25 cellular contexts compared by ENCODE assay signal in genomic region chr5:124264499-124264898, GRCh38.
DNase-seq lines count a peak whose midpoint lies in the region; TF ChIP-seq lines count a peak whose summit lies in the region.
"Had no signal": no experiment of that assay in that cellular context is flagged by ENCODE, and none has a peak within 500 bp of the region (broad histone marks: within the 10 kb centered on the region; RNA-seq: fewer than 3 reads in every experiment).

No MANE protein-coding gene starts in this region.

- no peak for TF ChIP-seq EP300 in neural cell (conservative IDR thresholded peaks at IDR 0.05; ENCODE audit: poor library complexity, severe bottlenecking)

- CTCF ChIA-PET in RWPE1 (lab: Yijun Ruan, JAX): interaction anchor here (0.6 kb wide), 2 partner anchors 624 to 1466 kb away, joined by 3 to 4 read pairs; no protein-coding TSS in a partner anchor

- no peak for TF ChIP-seq POLR2A in testis (IDR thresholded peaks at IDR 0.05)

- H3K27me3 Mint-ChIP-seq in endodermal cell (ENCODE audit: insufficient read depth): no peaks in the 10 kb centered on the region
- H3K27me3 Mint-ChIP-seq: activated naive CD8-positive, alpha-beta T cell; IgD-negative memory B cell; memory B cell; progenitor cell of endocrine pancreas had no signal

- H4K20me1 ChIP-seq in neural cell (ENCODE audit: insufficient read depth) (no peaks in the 10 kb centered on the region), Karpas-422 (ENCODE audit: insufficient read depth, low read depth, low read length) (no peaks in the 10 kb centered on the region)

- H3K27me3 ChIP-seq in HUES48 (ENCODE audit: control insufficient read depth, insufficient read depth, low read length) (no peaks in the 10 kb centered on the region), SJCRH30 (no peaks in the 10 kb centered on the region), endodermal cell (ENCODE audit: control insufficient read depth, insufficient read depth, low read length, poor library complexity, severe bottlenecking) (no peaks in the 10 kb centered on the region), neural cell (ENCODE audit: insufficient read depth, low read depth, low read length) (no peaks in the 10 kb centered on the region), Karpas-422 (ENCODE audit: low read length) (no peaks in the 10 kb centered on the region), testis (no peaks in the 10 kb centered on the region)
- H3K27me3 ChIP-seq: sigmoid colon had no signal

- H3K4me2 ChIP-seq in neural cell (ENCODE audit: low read length) (no peak overlapping the region), Karpas-422 (ENCODE audit: low read depth, low read length, poor library complexity, severe bottlenecking) (no peak overlapping the region)

- H3K9me3 Mint-ChIP-seq in endodermal cell: no peaks in the 10 kb centered on the region
- H3K9me3 Mint-ChIP-seq: IgD-negative memory B cell, memory B cell had no signal

- no peak overlapping the region for H3K9ac ChIP-seq in HUES48 (ENCODE audit: low read depth, low read length)
- no peak overlapping the region for H3K9ac ChIP-seq in endodermal cell (ENCODE audit: extremely low read depth, low read length, poor library complexity, severe bottlenecking)
- H3K9ac ChIP-seq in neural cell (ENCODE audit: low read length): no peak overlapping the region
- no peak overlapping the region for H3K9ac ChIP-seq in Karpas-422 (ENCODE audit: low read length)

- POLR2A ChIA-PET in RWPE1 (lab: Yijun Ruan, JAX; ENCODE audit: low non-redundant PET): no interaction called here

- H3K79me2 ChIP-seq in neural cell (replicated peaks; ENCODE audit: insufficient read depth, low read length) (no peaks in the 10 kb centered on the region), Karpas-422 (ENCODE audit: low read length) (no peaks in the 10 kb centered on the region)

- H3F3A ChIP-seq in neural cell (ENCODE audit: insufficient read depth, low read length, poor library complexity, severe bottlenecking): no peaks in the 10 kb centered on the region

- DNase-seq in SJCRH30: no peak
- DNase-seq in endodermal cell: no peak
- DNase-seq in C1 segment of cervical spinal cord (lab: John Stamatoyannopoulos, UW): no peak
- no peak for DNase-seq in RWPE1 (ENCODE audit: low spot score)
- DNase-seq in Karpas-422: no peak
- DNase-seq in testis: no peak
- DNase-seq: activated CD4-positive, alpha-beta T cell treated with anti-CD3 and anti-CD28 coated beads, Interleukin-2, amount 50 U/mL, for 48 hours; activated CD8-positive, alpha-beta memory T cell treated with anti-CD3 and anti-CD28 coated beads, Interleukin-2, amount 50 U/mL, for 48 hours; GOT3; left colon; NCI-H226; RPMI8226; sigmoid colon; stimulated activated CD4-positive, alpha-beta T cell treated with anti-CD3 and anti-CD28 coated beads, Interleukin-4, amount 100 ng/mL, for 24 hours had no signal

- TF ChIP-seq RAD21 in neural cell (conservative IDR thresholded peaks at IDR 0.05): no peak

- H3K27ac Mint-ChIP-seq in endodermal cell: no peak overlapping the region
- H3K27ac Mint-ChIP-seq: activated naive CD8-positive, alpha-beta T cell; CD14-positive monocyte; IgD-negative memory B cell; memory B cell; progenitor cell of endocrine pancreas; stimulated activated effector memory CD8-positive, alpha-beta T cell treated with anti-CD3 and anti-CD28 coated beads, Interleukin-12 subunit alpha, Interleukin-12 subunit beta, amount 100 ng/mL, for 72 hours had no signal

- intact Hi-C loops in testis (cut with DNase I; ENCODE audit: low total_unique reads): no loop called here

- no peaks in the 10 kb centered on the region for H3K9me3 ChIP-seq in HUES48 (ENCODE audit: control insufficient read depth, insufficient read depth, low read length)
- no peaks in the 10 kb centered on the region; the same call in 1 of the 2 replicates for H3K9me3 ChIP-seq in SJCRH30 (replicated peaks)
- H3K9me3 ChIP-seq in endodermal cell (ENCODE audit: control insufficient read depth, low read length): peaks cover 18% of the 10 kb centered on the region
- H3K9me3 ChIP-seq in neural cell (ENCODE audit: low read length): no peaks in the 10 kb centered on the region
- H3K9me3 ChIP-seq in Karpas-422 (ENCODE audit: low read length): no peaks in the 10 kb centered on the region
- no peaks in the 10 kb centered on the region for H3K9me3 ChIP-seq in testis
- H3K9me3 ChIP-seq: sigmoid colon had no signal

- 49 to 51% methylated on average over 2 of the region's 2 CpGs for WGBS in endodermal cell (ENCODE audit: insufficient coverage in 1 of 2, insufficient read length in 1 of 2), 2 experiments
- WGBS in testis, 2 donors: 83 to 90% methylated on average over 2 of the region's 2 CpGs

- H3K4me1 Mint-ChIP-seq in endodermal cell: peaks cover 8% of the 10 kb centered on the region
- H3K4me1 Mint-ChIP-seq: CD14-positive monocyte; IgD-negative memory B cell; memory B cell; stimulated activated effector memory CD8-positive, alpha-beta T cell treated with anti-CD3 and anti-CD28 coated beads, Interleukin-12 subunit alpha, Interleukin-12 subunit beta, amount 100 ng/mL, for 72 hours had no signal

- H2AFZ ChIP-seq in neural cell (ENCODE audit: low read depth, low read length) (no peak overlapping the region), Karpas-422 (ENCODE audit: low read length) (no peak overlapping the region)

- H3K4me3 ChIP-seq in HUES48 (ENCODE audit: low read depth, low read length): peak overlapping the region; percentile 12; the same call in 1 of the 2 replicates
- no peak overlapping the region for H3K4me3 ChIP-seq in SJCRH30
- H3K4me3 ChIP-seq in endodermal cell (ENCODE audit: low read length): peak overlapping the region; percentile 39
- peak overlapping the region; percentile 4 for H3K4me3 ChIP-seq in neural cell (ENCODE audit: low read length)
- H3K4me3 ChIP-seq in Karpas-422 (ENCODE audit: low read length): no peak overlapping the region
- no peak overlapping the region for H3K4me3 ChIP-seq in testis
- H3K4me3 ChIP-seq: GM12878, sigmoid colon, SK-N-MC had no signal

- H3K9me2 ChIP-seq in neural cell (ENCODE audit: insufficient read depth, low read length): no peaks in the 10 kb centered on the region
- no peaks in the 10 kb centered on the region for H3K9me2 ChIP-seq in Karpas-422 (replicated peaks; ENCODE audit: insufficient read depth, low read length)

- H3K27ac ChIP-seq in HUES48 (ENCODE audit: low read depth, low read length): peak overlapping the region; percentile 92
- H3K27ac ChIP-seq in SJCRH30: peak overlapping the region; percentile 78
- H3K27ac ChIP-seq in endodermal cell (ENCODE audit: low read depth, low read length): no peak overlapping the region
- peak overlapping the region; percentile 50 for H3K27ac ChIP-seq in neural cell (ENCODE audit: low read length)
- no peak overlapping the region for H3K27ac ChIP-seq in RWPE1
- H3K27ac ChIP-seq in Karpas-422 (ENCODE audit: low read length): no peak overlapping the region
- no peak overlapping the region for H3K27ac ChIP-seq in testis
- H3K27ac ChIP-seq: epithelial cell of prostate, sigmoid colon, SK-N-MC had no signal

- no peak overlapping the region for H3K4me3 Mint-ChIP-seq in endodermal cell
- H3K4me3 Mint-ChIP-seq: activated naive CD8-positive, alpha-beta T cell; CD14-positive monocyte; IgD-negative memory B cell; memory B cell; stimulated activated effector memory CD8-positive, alpha-beta T cell treated with anti-CD3 and anti-CD28 coated beads, Interleukin-12 subunit alpha, Interleukin-12 subunit beta, amount 100 ng/mL, for 72 hours had no signal

- no peaks in the 10 kb centered on the region for H3K36me3 ChIP-seq in HUES48 (ENCODE audit: control insufficient read depth, insufficient read depth, low read length)
- no peaks in the 10 kb centered on the region for H3K36me3 ChIP-seq in SJCRH30
- H3K36me3 ChIP-seq in endodermal cell (ENCODE audit: control insufficient read depth, insufficient read depth, low read length): no peaks in the 10 kb centered on the region
- H3K36me3 ChIP-seq in neural cell (ENCODE audit: insufficient read depth, low read length): no peaks in the 10 kb centered on the region
- no peaks in the 10 kb centered on the region for H3K36me3 ChIP-seq in Karpas-422 (ENCODE audit: insufficient read depth, low read length)
- H3K36me3 ChIP-seq in testis (ENCODE audit: low read depth, missing control alignments): no peaks in the 10 kb centered on the region
- H3K36me3 ChIP-seq: sigmoid colon had no signal

- H3K36me3 Mint-ChIP-seq in endodermal cell (ENCODE audit: low read depth): no peaks in the 10 kb centered on the region
- H3K36me3 Mint-ChIP-seq: activated naive CD8-positive, alpha-beta T cell; CD14-positive monocyte; IgD-negative memory B cell; memory B cell; stimulated activated effector memory CD8-positive, alpha-beta T cell treated with anti-CD3 and anti-CD28 coated beads, Interleukin-12 subunit alpha, Interleukin-12 subunit beta, amount 100 ng/mL, for 72 hours had no signal

- peaks cover 48% of the 10 kb centered on the region for H3K4me1 ChIP-seq in HUES48 (ENCODE audit: control insufficient read depth, insufficient read depth, low read length)
- peaks cover 21% of the 10 kb centered on the region for H3K4me1 ChIP-seq in SJCRH30
- H3K4me1 ChIP-seq in endodermal cell (ENCODE audit: control insufficient read depth, insufficient read depth, low read length): peaks cover 23% of the 10 kb centered on the region
- no peaks in the 10 kb centered on the region for H3K4me1 ChIP-seq in Karpas-422 (ENCODE audit: low read length)
- H3K4me1 ChIP-seq in testis: no peaks in the 10 kb centered on the region

- TF ChIP-seq CTCF in endodermal cell (conservative IDR thresholded peaks at IDR 0.05) (no peak), neural cell (IDR thresholded peaks at IDR 0.05; ENCODE audit: poor library complexity, severe bottlenecking) (no peak), RWPE1 (conservative IDR thresholded peaks at IDR 0.05; ENCODE audit: low read depth) (no peak), testis (IDR thresholded peaks at IDR 0.05) (no peak)

TF ChIP-seq in neural cell, 6 proteins besides CTCF, POLR2A, EP300 and RAD21:
- TF ChIP-seq MXI1 (conservative IDR thresholded peaks at IDR 0.05; ENCODE audit: poor library complexity, severe bottlenecking): no peak
- no peak for TF ChIP-seq POLR2AphosphoS5 (IDR thresholded peaks at IDR 0.05)
- no peak for TF ChIP-seq SMC3 (conservative IDR thresholded peaks at IDR 0.05; ENCODE audit: poor library complexity)
- TF ChIP-seq EZH2 (IDR thresholded peaks at IDR 0.05; ENCODE audit: borderline replicate concordance, insufficient read depth, low read length, poor library complexity, severe bottlenecking): no peak
- no peak for TF ChIP-seq TAF1 (IDR thresholded peaks at IDR 0.05; ENCODE audit: low read depth)
TF ChIP-seq in neural cell: peak in this region for 0.

Comparison
In these comparisons a context has a peak if more than half of its experiments do, and no peak if none do; other contexts are left out.
1. H3K27ac ChIP-seq: peak in HUES48 (single experiment), SJCRH30 (single experiment) and neural cell (single experiment); none in endodermal cell (single experiment), RWPE1 (single experiment), Karpas-422 (single experiment) and testis (0 of 2).
2. H3K4me3 ChIP-seq: peak in HUES48 (single experiment), endodermal cell (single experiment) and neural cell (single experiment); none in SJCRH30 (single experiment), Karpas-422 (single experiment) and testis (0 of 2).